In genomic region chr3:125917020-125917464, GRCh38 we compare ENCODE assay signal across 8 cellular contexts. TPM values are rescaled to one million over a fixed set of nuclear protein-coding genes. Genes with fewer than 3 reads are reported as not detected.
A peak's percentile ranks its signal among the peaks of the same experiment; 100 is the strongest.
DNase-seq lines count a peak whose midpoint lies in the region; ATAC-seq and TF ChIP-seq lines count a peak whose summit lies in the region.
"Not testable (repeated sequence)": the region's sequence is repeated elsewhere in the genome, so short reads cannot be mapped to it uniquely, and the experiment has no call there.

No MANE protein-coding gene starts in this region.

- CTCF ChIA-PET in CD8-positive, alpha-beta T cell (lab: Charles Lee): not testable (repeated sequence)

- H3K4me1 Mint-ChIP-seq in CD8-positive, alpha-beta T cell (ENCODE audit: low read depth): peaks cover 19% of the 10 kb centered on the region
- H3K4me1 Mint-ChIP-seq in naive B cell: peaks cover 6 to 17% (median 10%) of the 10 kb centered on the region in 3 donors
- peaks cover 16% of the 10 kb centered on the region for H3K4me1 Mint-ChIP-seq in stimulated activated effector memory CD8-positive, alpha-beta T cell treated with anti-CD3 and anti-CD28 coated beads, Interleukin-12 subunit alpha, Interleukin-12 subunit beta, amount 100 ng/mL, for 72 hours

- peak overlapping the region; percentile 90 for H3K4me3 Mint-ChIP-seq in CD8-positive, alpha-beta T cell
- H3K4me3 Mint-ChIP-seq in naive B cell: peak overlapping the region; percentile 84 to 97 (median 93)
- H3K4me3 Mint-ChIP-seq in stimulated activated effector memory CD8-positive, alpha-beta T cell treated with anti-CD3 and anti-CD28 coated beads, Interleukin-12 subunit alpha, Interleukin-12 subunit beta, amount 100 ng/mL, for 72 hours: peak overlapping the region; percentile 75

- not testable (repeated sequence) for H3K9me3 Mint-ChIP-seq in CD8-positive, alpha-beta T cell; naive B cell; stimulated activated effector memory CD8-positive, alpha-beta T cell treated with anti-CD3 and anti-CD28 coated beads, Interleukin-12 subunit alpha, Interleukin-12 subunit beta, amount 100 ng/mL, for 72 hours

- H3K4me3 ChIP-seq in CD8-positive, alpha-beta T cell (ENCODE audit: low read depth, low read length): peak overlapping the region; percentile 81
- H3K4me3 ChIP-seq in cardiac fibroblast (replicated peaks in 1 of 2; ENCODE audit: low read depth in 2 of 2, low read length in 2 of 2): peak overlapping the region; percentile 71 to 77
- peak overlapping the region; percentile 44 for H3K4me3 ChIP-seq in cardiac muscle cell

- intact Hi-C loops in CD8-positive, alpha-beta T cell (cut with DNase I, micrococcal nuclease): loop anchor here (2.0 to 10.0 kb wide), 11 partner anchors 168 to 1955 kb away; partner anchors contain the start of genes ABTB1 (in 2 of the 2), PLXNA1 (in 2 of the 2), CCDC14 (in 1 of the 2) and KLF15 (in 1 of the 2)

- H3K36me3 ChIP-seq in CD8-positive, alpha-beta T cell (ENCODE audit: insufficient read depth, low read length); cardiac muscle cell: not testable (repeated sequence)

- peak overlapping the region; percentile 85 for H3K27ac Mint-ChIP-seq in CD8-positive, alpha-beta T cell
- H3K27ac Mint-ChIP-seq in naive B cell: peak overlapping the region; percentile 81 to 99 (median 93)
- H3K27ac Mint-ChIP-seq in stimulated activated effector memory CD8-positive, alpha-beta T cell treated with anti-CD3 and anti-CD28 coated beads, Interleukin-12 subunit alpha, Interleukin-12 subunit beta, amount 100 ng/mL, for 72 hours: peak overlapping the region; percentile 81

- POLR2A ChIA-PET in CD8-positive, alpha-beta T cell (lab: Charles Lee): interaction anchor here (0.8 kb wide), 1 partner anchor 167 kb away, joined by 3 read pairs; no protein-coding TSS in a partner anchor

- not testable (repeated sequence) for H3K9me3 ChIP-seq in CD8-positive, alpha-beta T cell (ENCODE audit: low read length); cardiac muscle cell (ENCODE audit: low read depth)

- ATAC-seq in CD8-positive, alpha-beta T cell; stimulated activated effector memory CD8-positive, alpha-beta T cell treated with anti-CD3 and anti-CD28 coated beads, Interleukin-12 subunit alpha, Interleukin-12 subunit beta, amount 100 ng/mL, for 72 hours: not testable (repeated sequence)
- peak in 1 of 2 donors; percentile 12 for ATAC-seq in naive B cell (ENCODE audit: low read depth in 2 of 2)

- not testable (repeated sequence) for H3K27me3 Mint-ChIP-seq in CD8-positive, alpha-beta T cell (ENCODE audit: low read depth); naive B cell

- not testable (repeated sequence) for H3K27me3 ChIP-seq in CD8-positive, alpha-beta T cell (ENCODE audit: insufficient read depth, low read length); cardiac muscle cell

- peak overlapping the region; percentile 74 for H3K27ac ChIP-seq in CD8-positive, alpha-beta T cell (ENCODE audit: low read depth, low read length)
- peak overlapping the region; percentile 15 for H3K27ac ChIP-seq in cardiac muscle cell

- H3K36me3 Mint-ChIP-seq in CD8-positive, alpha-beta T cell; naive B cell; stimulated activated effector memory CD8-positive, alpha-beta T cell treated with anti-CD3 and anti-CD28 coated beads, Interleukin-12 subunit alpha, Interleukin-12 subunit beta, amount 100 ng/mL, for 72 hours: not testable (repeated sequence)

- H3K4me1 ChIP-seq in CD8-positive, alpha-beta T cell (ENCODE audit: insufficient read depth, low read length); cardiac muscle cell (ENCODE audit: low read depth): not testable (repeated sequence)

- TF ChIP-seq CTCF in CD8-positive, alpha-beta T cell (IDR thresholded peaks at IDR 0.05); cardiac fibroblast (IDR thresholded peaks at IDR 0.05; ENCODE audit: low read depth, low read length); cardiac muscle cell (IDR thresholded peaks at IDR 0.05; ENCODE audit: low read depth, low read length): not testable (repeated sequence)

- peak in 5 of 7 experiments; percentile 9 to 35 (median 17) for DNase-seq in CD8-positive, alpha-beta T cell
- peak; percentile 40 for DNase-seq in HT-29 (ENCODE audit: low spot score)
- DNase-seq in NCI-H526 (lab: John Stamatoyannopoulos, UW): peak; percentile 56 to 78
- peak; percentile 13 to 21 for DNase-seq in activated CD4-positive, alpha-beta T cell treated with anti-CD3 and anti-CD28 coated beads for 4 hours
- peak; percentile 46 to 55 for DNase-seq in cardiac fibroblast (ENCODE audit: low read depth in 2 of 2)
- DNase-seq in cardiac muscle cell (ENCODE audit: low read depth in 1 of 2, low spot score in 1 of 2): peak in 1 of 2 donors; percentile 44
- peak; percentile 70 for DNase-seq in naive B cell
- not testable (repeated sequence) for DNase-seq in stimulated activated effector memory CD8-positive, alpha-beta T cell treated with anti-CD3 and anti-CD28 coated beads, Interleukin-12 subunit alpha, Interleukin-12 subunit beta, amount 100 ng/mL, for 72 hours (ENCODE audit: low spot score in 2 of 2)

RNA-seq across cellular contexts. Expression of gene ROPN1B, which starts 51.9 kb away (rescaled TPM):
- not detected for total RNA-seq in CD8-positive, alpha-beta T cell
- 0.69 and 1.5 TPM in 2 replicates for total RNA-seq in HT-29 (2014; rRNA removed; shearing (Covaris generic))
- not detected in 2 replicates for total RNA-seq in cardiac muscle cell
- polyA plus RNA-seq in cardiac muscle cell (not detected in 2 replicates), naive B cell (ENCODE audit: low read depth in 6 of 6) (under 1 TPM in 1 of 6 donors, not detected in 5; 0.19 TPM)
